30 cellular contexts compared by ENCODE assay signal in the genomic region with DNA sequence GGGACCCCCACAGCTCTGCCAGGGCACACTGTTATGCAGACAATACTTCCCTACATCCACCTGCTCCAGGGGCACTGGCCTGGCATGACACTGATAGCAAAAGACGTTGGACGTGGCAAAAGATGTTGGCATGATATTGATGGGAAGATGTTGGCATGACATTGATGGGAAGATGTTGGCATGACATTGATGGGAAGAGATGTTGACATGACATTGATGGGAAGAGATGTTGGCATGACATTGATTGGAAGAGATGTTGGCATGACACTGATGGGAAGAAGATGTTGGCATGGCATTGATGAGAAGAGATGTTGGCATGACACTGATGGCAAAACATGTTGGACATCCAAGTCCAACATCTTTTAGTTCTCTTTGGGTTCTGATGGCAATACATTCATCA. TPM values are rescaled to one million over a fixed set of nuclear protein-coding genes. Genes with fewer than 3 reads are reported as not detected.
"Had no signal": no experiment of that assay in that cellular context is flagged by ENCODE, and none has a peak within 500 bp of the region (broad histone marks: within the 10 kb centered on the region; RNA-seq: fewer than 3 reads in every experiment).

No MANE protein-coding gene starts in this region.

- DNase-seq: activated CD4-positive, alpha-beta memory T cell treated with anti-CD3 and anti-CD28 coated beads for 36 hours; activated CD4-positive, alpha-beta T cell treated with anti-CD3 and anti-CD28 coated beads for 36 hours; activated CD4-positive, alpha-beta T cell treated with anti-CD3 and anti-CD28 coated beads, Interleukin-2, amount 10 ng/mL, durations not matched to agents 24 days and 14 days; activated CD4-positive, CD25-positive, alpha-beta regulatory T cell; activated CD4-positive, CD25-positive, alpha-beta regulatory T cell treated with anti-CD3 and anti-CD28 coated beads, Interleukin-2, amount 50 U/mL, for 72 hours; activated CD8-positive, alpha-beta memory T cell treated with anti-CD3 and anti-CD28 coated beads, Interleukin-2, amount 10 ng/mL, durations not matched to agents 7 days and 5 days; activated CD8-positive, alpha-beta memory T cell treated with anti-CD3 and anti-CD28 coated beads, Interleukin-2, amount 50 U/mL, for 4 hours; activated CD8-positive, alpha-beta T cell treated with anti-CD3 and anti-CD28 coated beads, Interleukin-2, amount 10 ng/mL, durations not matched to agents 7 days and 5 days; activated gamma-delta T cell; activated naive CD4-positive, alpha-beta T cell; activated naive CD4-positive, alpha-beta T cell treated with anti-CD3 and anti-CD28 coated beads, Interleukin-2, amount 10 ng/mL, durations not matched to agents 7 days and 5 days; activated naive CD8-positive, alpha-beta T cell treated with anti-CD3 and anti-CD28 coated beads, Interleukin-2, amount 10 ng/mL, durations not matched to agents 7 days and 5 days; activated T-cell treated with anti-CD3 and anti-CD28 coated beads, Interleukin-2, amount 50 U/mL, for 1 hour; activated T-cell treated with anti-CD3 and anti-CD28 coated beads, Interleukin-2, amount 50 U/mL, for 72 hours; dorsolateral prefrontal cortex; effector memory CD8-positive, alpha-beta T cell; erythroblast; foreskin keratinocyte; gastrocnemius medialis; glutamatergic neuron; heart left ventricle; T-helper 1 cell; T-helper 17 cell; T1000 had no signal

- H3K4me1 Mint-ChIP-seq: brain had no signal

- H3K36me3 Mint-ChIP-seq: activated CD4-positive, alpha-beta memory T cell treated with anti-CD3 and anti-CD28 coated beads for 36 hours; activated CD8-positive, alpha-beta memory T cell treated with anti-CD3 and anti-CD28 coated beads, Interleukin-2, amount 10 ng/mL, durations not matched to agents 7 days and 5 days; activated naive CD4-positive, alpha-beta T cell treated with anti-CD3 and anti-CD28 coated beads, Interleukin-2, amount 10 ng/mL, durations not matched to agents 7 days and 5 days; activated naive CD8-positive, alpha-beta T cell treated with anti-CD3 and anti-CD28 coated beads, Interleukin-2, amount 10 ng/mL, durations not matched to agents 7 days and 5 days; brain had no signal

- ATAC-seq: activated CD4-positive, alpha-beta T cell treated with anti-CD3 and anti-CD28 coated beads for 36 hours; activated CD8-positive, alpha-beta memory T cell treated with anti-CD3 and anti-CD28 coated beads, Interleukin-2, amount 10 ng/mL, durations not matched to agents 7 days and 5 days; activated CD8-positive, alpha-beta T cell treated with anti-CD3 and anti-CD28 coated beads, Interleukin-2, amount 10 ng/mL, durations not matched to agents 7 days and 5 days; activated naive CD4-positive, alpha-beta T cell treated with anti-CD3 and anti-CD28 coated beads, Interleukin-2, amount 50 U/mL, for 72 hours; activated T-cell treated with anti-CD3 and anti-CD28 coated beads, Interleukin-2, amount 50 U/mL, for 72 hours; effector memory CD8-positive, alpha-beta T cell; foreskin keratinocyte; gastrocnemius medialis; heart left ventricle; T-helper 17 cell had no signal

- H3K9me3 Mint-ChIP-seq: activated CD4-positive, alpha-beta memory T cell treated with anti-CD3 and anti-CD28 coated beads for 36 hours; activated CD4-positive, alpha-beta T cell treated with anti-CD3 and anti-CD28 coated beads, Interleukin-2, amount 10 ng/mL, durations not matched to agents 24 days and 14 days; activated naive CD4-positive, alpha-beta T cell treated with anti-CD3 and anti-CD28 coated beads, Interleukin-2, amount 10 ng/mL, durations not matched to agents 7 days and 5 days; activated naive CD4-positive, alpha-beta T cell treated with anti-CD3 and anti-CD28 coated beads, Interleukin-2, amount 50 U/mL, for 72 hours; activated naive CD8-positive, alpha-beta T cell treated with anti-CD3 and anti-CD28 coated beads, Interleukin-2, amount 10 ng/mL, durations not matched to agents 7 days and 5 days; brain; central memory CD8-positive, alpha-beta T cell; dendritic cell treated with granulocyte-macrophage colony-stimulating factor and Interleukin-4, amounts not matched to agents 40 ng/mL and 50 ng/mL, for 4 days; effector memory CD8-positive, alpha-beta T cell; T-helper 2 cell treated with Interferon-gamma antibody and Interleukin-4, amounts not matched to agents 5 μg/mL and 100 μg/mL, for 36 hours had no signal

- H3K4me3 Mint-ChIP-seq: activated CD4-positive, alpha-beta memory T cell treated with anti-CD3 and anti-CD28 coated beads for 36 hours; activated CD4-positive, alpha-beta T cell treated with anti-CD3 and anti-CD28 coated beads for 36 hours; activated CD4-positive, alpha-beta T cell treated with anti-CD3 and anti-CD28 coated beads, Interleukin-2, amount 10 ng/mL, durations not matched to agents 24 days and 14 days; activated CD8-positive, alpha-beta memory T cell treated with anti-CD3 and anti-CD28 coated beads, Interleukin-2, amount 10 ng/mL, durations not matched to agents 7 days and 5 days; activated CD8-positive, alpha-beta T cell treated with anti-CD3 and anti-CD28 coated beads, Interleukin-2, amount 10 ng/mL, durations not matched to agents 7 days and 5 days; activated naive CD4-positive, alpha-beta T cell treated with anti-CD3 and anti-CD28 coated beads, Interleukin-2, amount 10 ng/mL, durations not matched to agents 7 days and 5 days; activated naive CD8-positive, alpha-beta T cell treated with anti-CD3 and anti-CD28 coated beads, Interleukin-2, amount 10 ng/mL, durations not matched to agents 7 days and 5 days; activated T-cell treated with anti-CD3 and anti-CD28 coated beads, Interleukin-2, amount 50 U/mL, for 72 hours; brain; central memory CD8-positive, alpha-beta T cell; dendritic cell treated with granulocyte-macrophage colony-stimulating factor and Interleukin-4, amounts not matched to agents 40 ng/mL and 50 ng/mL, for 4 days; effector memory CD8-positive, alpha-beta T cell; T-helper 17 cell; T-helper 2 cell treated with Interferon-gamma antibody and Interleukin-4, amounts not matched to agents 5 μg/mL and 100 μg/mL, for 36 hours had no signal

- H3K27ac Mint-ChIP-seq: activated CD4-positive, alpha-beta memory T cell treated with anti-CD3 and anti-CD28 coated beads for 36 hours; activated CD4-positive, alpha-beta T cell treated with anti-CD3 and anti-CD28 coated beads for 36 hours; activated CD4-positive, alpha-beta T cell treated with anti-CD3 and anti-CD28 coated beads, Interleukin-2, amount 10 ng/mL, durations not matched to agents 24 days and 14 days; activated CD8-positive, alpha-beta memory T cell treated with anti-CD3 and anti-CD28 coated beads, Interleukin-2, amount 10 ng/mL, durations not matched to agents 7 days and 5 days; activated CD8-positive, alpha-beta T cell treated with anti-CD3 and anti-CD28 coated beads, Interleukin-2, amount 10 ng/mL, durations not matched to agents 7 days and 5 days; activated naive CD4-positive, alpha-beta T cell treated with anti-CD3 and anti-CD28 coated beads, Interleukin-2, amount 10 ng/mL, durations not matched to agents 7 days and 5 days; activated naive CD4-positive, alpha-beta T cell treated with anti-CD3 and anti-CD28 coated beads, Interleukin-2, amount 50 U/mL, for 72 hours; activated naive CD8-positive, alpha-beta T cell treated with anti-CD3 and anti-CD28 coated beads, Interleukin-2, amount 10 ng/mL, durations not matched to agents 7 days and 5 days; activated T-cell treated with anti-CD3 and anti-CD28 coated beads, Interleukin-2, amount 50 U/mL, for 72 hours; brain; dendritic cell treated with granulocyte-macrophage colony-stimulating factor and Interleukin-4, amounts not matched to agents 40 ng/mL and 50 ng/mL, for 4 days; effector memory CD8-positive, alpha-beta T cell; T-helper 17 cell; T-helper 2 cell treated with Interferon-gamma antibody and Interleukin-4, amounts not matched to agents 5 μg/mL and 100 μg/mL, for 36 hours had no signal

RNA-seq across cellular contexts. Expression of a gene that starts 11.4 kb away (rescaled TPM):
- total RNA-seq: activated CD8-positive, alpha-beta memory T cell treated with anti-CD3 and anti-CD28 coated beads, Interleukin-2, amount 10 ng/mL, durations not matched to agents 7 days and 5 days; cardiac septum had no signal
